Comparison of ENCODE assay signal across 8 cellular contexts in genomic region chr3:58349792-58350626, GRCh38.
DNase-seq lines count a peak whose midpoint lies in the region; ATAC-seq and TF ChIP-seq lines count a peak whose summit lies in the region.

No MANE protein-coding gene starts in this region.

- H3K27me3 ChIP-seq in tibial artery, result no peaks in the 10 kb centered on the region

- no peak overlapping the region for H3K27ac ChIP-seq in tibial artery

- peaks cover 0 to 7% (median 0%) of the 10 kb centered on the region in 4 donors for H3K4me1 ChIP-seq in tibial artery

- no peaks in the 10 kb centered on the region for H3K36me3 ChIP-seq in tibial artery

- DNase-seq in KG1 (lab: John Stamatoyannopoulos, UW) (peak; percentile 69), left kidney (ENCODE audit: low read depth, low spot score) (peak; percentile 51), LoVo (ENCODE audit: low spot score) (no peak), NCI-H1105 treated with DMSO at 0.1 percent for 48 hours (lab: John Stamatoyannopoulos, UW) (no peak), tibial artery (no peak)
- DNase-seq in stimulated activated CD4-positive, alpha-beta T cell treated with anti-CD3 and anti-CD28 coated beads, Interleukin-15, amount 100 ng/mL, for 24 hours, result no peak

- intact Hi-C loops in tibial artery (cut with DNase I; ENCODE audit: low total_unique reads), result no loop called here

- no peak for TF ChIP-seq CTCF in tibial artery (IDR thresholded peaks at IDR 0.05)

- H3K9me3 ChIP-seq in tibial artery, result no peaks in the 10 kb centered on the region

- H3K4me3 ChIP-seq in tibial artery, result no peak overlapping the region

- peak; percentile 78 for ATAC-seq in GM18511 (IDR thresholded peaks at IDR 0.05; ENCODE audit: unreplicated experiment)
- peak; percentile 91 for ATAC-seq in GM21723 (IDR thresholded peaks at IDR 0.05; ENCODE audit: unreplicated experiment)

Comparison
In these comparisons a context has a peak if more than half of its experiments do, and no peak if none do; other contexts are left out.
1. DNase-seq: peak in KG1 (single experiment) and left kidney (single experiment); none in LoVo (single experiment), stimulated activated CD4-positive, alpha-beta T cell treated with anti-CD3 and anti-CD28 coated beads, Interleukin-15, amount 100 ng/mL, for 24 hours (single experiment), NCI-H1105 treated with DMSO at 0.1 percent for 48 hours (single experiment) and tibial artery (0 of 2).